1 cellular context compared by ENCODE assay signal in genomic region chr16:20385844-20386832, GRCh38.
TF ChIP-seq lines count a peak whose summit lies in the region.

No MANE protein-coding gene starts in this region.

TF ChIP-seq in HepG2, 621 proteins besides CTCF, POLR2A, EP300 and RAD21 (continued from another document and continues in another):
- TF ChIP-seq, protein P1, sequence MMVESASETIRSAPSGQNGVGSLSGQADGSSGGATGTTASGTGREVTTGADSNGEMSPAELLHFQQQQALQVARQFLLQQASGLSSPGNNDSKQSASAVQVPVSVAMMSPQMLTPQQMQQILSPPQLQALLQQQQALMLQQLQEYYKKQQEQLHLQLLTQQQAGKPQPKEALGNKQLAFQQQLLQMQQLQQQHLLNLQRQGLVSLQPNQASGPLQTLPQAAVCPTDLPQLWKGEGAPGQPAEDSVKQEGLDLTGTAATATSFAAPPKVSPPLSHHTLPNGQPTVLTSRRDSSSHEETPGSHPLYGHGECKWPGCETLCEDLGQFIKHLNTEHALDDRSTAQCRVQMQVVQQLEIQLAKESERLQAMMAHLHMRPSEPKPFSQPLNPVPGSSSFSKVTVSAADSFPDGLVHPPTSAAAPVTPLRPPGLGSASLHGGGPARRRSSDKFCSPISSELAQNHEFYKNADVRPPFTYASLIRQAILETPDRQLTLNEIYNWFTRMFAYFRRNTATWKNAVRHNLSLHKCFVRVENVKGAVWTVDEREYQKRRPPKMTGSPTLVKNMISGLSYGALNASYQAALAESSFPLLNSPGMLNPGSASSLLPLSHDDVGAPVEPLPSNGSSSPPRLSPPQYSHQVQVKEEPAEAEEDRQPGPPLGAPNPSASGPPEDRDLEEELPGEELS (CRISPR knock-in tag; IDR thresholded peaks at IDR 0.05): peak; percentile 33; the same call in 1 of the 2 replicates
- TF ChIP-seq ZNF776 (CRISPR knock-in tag; IDR thresholded peaks at IDR 0.05): peak; percentile 94
- TF ChIP-seq, protein P2, sequence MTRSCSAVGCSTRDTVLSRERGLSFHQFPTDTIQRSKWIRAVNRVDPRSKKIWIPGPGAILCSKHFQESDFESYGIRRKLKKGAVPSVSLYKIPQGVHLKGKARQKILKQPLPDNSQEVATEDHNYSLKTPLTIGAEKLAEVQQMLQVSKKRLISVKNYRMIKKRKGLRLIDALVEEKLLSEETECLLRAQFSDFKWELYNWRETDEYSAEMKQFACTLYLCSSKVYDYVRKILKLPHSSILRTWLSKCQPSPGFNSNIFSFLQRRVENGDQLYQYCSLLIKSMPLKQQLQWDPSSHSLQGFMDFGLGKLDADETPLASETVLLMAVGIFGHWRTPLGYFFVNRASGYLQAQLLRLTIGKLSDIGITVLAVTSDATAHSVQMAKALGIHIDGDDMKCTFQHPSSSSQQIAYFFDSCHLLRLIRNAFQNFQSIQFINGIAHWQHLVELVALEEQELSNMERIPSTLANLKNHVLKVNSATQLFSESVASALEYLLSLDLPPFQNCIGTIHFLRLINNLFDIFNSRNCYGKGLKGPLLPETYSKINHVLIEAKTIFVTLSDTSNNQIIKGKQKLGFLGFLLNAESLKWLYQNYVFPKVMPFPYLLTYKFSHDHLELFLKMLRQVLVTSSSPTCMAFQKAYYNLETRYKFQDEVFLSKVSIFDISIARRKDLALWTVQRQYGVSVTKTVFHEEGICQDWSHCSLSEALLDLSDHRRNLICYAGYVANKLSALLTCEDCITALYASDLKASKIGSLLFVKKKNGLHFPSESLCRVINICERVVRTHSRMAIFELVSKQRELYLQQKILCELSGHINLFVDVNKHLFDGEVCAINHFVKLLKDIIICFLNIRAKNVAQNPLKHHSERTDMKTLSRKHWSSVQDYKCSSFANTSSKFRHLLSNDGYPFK (CRISPR knock-in tag; IDR thresholded peaks at IDR 0.05; ENCODE audit: borderline replicate concordance): peak; percentile 68; the same call in 1 of the 2 replicates
- TF ChIP-seq, protein P3, sequence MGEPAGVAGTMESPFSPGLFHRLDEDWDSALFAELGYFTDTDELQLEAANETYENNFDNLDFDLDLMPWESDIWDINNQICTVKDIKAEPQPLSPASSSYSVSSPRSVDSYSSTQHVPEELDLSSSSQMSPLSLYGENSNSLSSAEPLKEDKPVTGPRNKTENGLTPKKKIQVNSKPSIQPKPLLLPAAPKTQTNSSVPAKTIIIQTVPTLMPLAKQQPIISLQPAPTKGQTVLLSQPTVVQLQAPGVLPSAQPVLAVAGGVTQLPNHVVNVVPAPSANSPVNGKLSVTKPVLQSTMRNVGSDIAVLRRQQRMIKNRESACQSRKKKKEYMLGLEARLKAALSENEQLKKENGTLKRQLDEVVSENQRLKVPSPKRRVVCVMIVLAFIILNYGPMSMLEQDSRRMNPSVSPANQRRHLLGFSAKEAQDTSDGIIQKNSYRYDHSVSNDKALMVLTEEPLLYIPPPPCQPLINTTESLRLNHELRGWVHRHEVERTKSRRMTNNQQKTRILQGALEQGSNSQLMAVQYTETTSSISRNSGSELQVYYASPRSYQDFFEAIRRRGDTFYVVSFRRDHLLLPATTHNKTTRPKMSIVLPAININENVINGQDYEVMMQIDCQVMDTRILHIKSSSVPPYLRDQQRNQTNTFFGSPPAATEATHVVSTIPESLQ (CRISPR knock-in tag; conservative IDR thresholded peaks at IDR 0.05): 0 out of 2 replicates have a peak, but pooled peaks have one; percentile 42
- TF ChIP-seq ZSCAN31 (CRISPR knock-in tag; IDR thresholded peaks at IDR 0.05; ENCODE audit: low read depth): no peak
- TF ChIP-seq KDM2A (CRISPR knock-in tag; IDR thresholded peaks at IDR 0.05; ENCODE audit: borderline replicate concordance, low read depth): peak; percentile 22; the same call in 1 of the 2 replicates
- peak; percentile 57; the same call in 1 of the 2 replicates for TF ChIP-seq YEATS4 (CRISPR knock-in tag; IDR thresholded peaks at IDR 0.05; ENCODE audit: borderline replicate concordance)
- TF ChIP-seq, protein P4, sequence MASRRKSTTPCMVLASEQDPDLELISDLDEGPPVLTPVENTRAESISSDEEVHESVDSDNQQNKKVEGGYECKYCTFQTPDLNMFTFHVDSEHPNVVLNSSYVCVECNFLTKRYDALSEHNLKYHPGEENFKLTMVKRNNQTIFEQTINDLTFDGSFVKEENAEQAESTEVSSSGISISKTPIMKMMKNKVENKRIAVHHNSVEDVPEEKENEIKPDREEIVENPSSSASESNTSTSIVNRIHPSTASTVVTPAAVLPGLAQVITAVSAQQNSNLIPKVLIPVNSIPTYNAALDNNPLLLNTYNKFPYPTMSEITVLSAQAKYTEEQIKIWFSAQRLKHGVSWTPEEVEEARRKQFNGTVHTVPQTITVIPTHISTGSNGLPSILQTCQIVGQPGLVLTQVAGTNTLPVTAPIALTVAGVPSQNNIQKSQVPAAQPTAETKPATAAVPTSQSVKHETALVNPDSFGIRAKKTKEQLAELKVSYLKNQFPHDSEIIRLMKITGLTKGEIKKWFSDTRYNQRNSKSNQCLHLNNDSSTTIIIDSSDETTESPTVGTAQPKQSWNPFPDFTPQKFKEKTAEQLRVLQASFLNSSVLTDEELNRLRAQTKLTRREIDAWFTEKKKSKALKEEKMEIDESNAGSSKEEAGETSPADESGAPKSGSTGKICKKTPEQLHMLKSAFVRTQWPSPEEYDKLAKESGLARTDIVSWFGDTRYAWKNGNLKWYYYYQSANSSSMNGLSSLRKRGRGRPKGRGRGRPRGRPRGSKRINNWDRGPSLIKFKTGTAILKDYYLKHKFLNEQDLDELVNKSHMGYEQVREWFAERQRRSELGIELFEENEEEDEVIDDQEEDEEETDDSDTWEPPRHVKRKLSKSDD (CRISPR knock-in tag; IDR thresholded peaks at IDR 0.05; ENCODE audit: low read depth): 0 out of 2 replicates have a peak, but pooled peaks have one; percentile 46
- TF ChIP-seq, protein P5, sequence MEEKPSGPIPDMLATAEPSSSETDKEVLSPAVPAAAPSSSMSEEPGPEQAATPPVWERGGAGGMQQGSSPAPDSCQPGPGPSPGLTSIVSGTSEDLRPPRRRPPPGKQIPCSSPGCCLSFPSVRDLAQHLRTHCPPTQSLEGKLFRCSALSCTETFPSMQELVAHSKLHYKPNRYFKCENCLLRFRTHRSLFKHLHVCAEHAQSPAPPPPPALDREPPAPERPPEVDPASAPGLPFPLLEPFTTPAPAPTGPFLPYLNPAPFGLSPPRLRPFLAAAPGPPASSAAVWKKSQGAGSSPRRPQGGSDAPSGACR (CRISPR knock-in tag; IDR thresholded peaks at IDR 0.05): peak; percentile 91
- TF ChIP-seq ZIK1 (CRISPR knock-in tag; IDR thresholded peaks at IDR 0.05; ENCODE audit: borderline replicate concordance, low read depth): 0 out of 2 replicates have a peak, but pooled peaks have one; percentile 51
- TF ChIP-seq ZNF784 (CRISPR knock-in tag; IDR thresholded peaks at IDR 0.05; ENCODE audit: borderline replicate concordance): 0 out of 2 replicates have a peak, but pooled peaks have one; percentile 63
- peak; percentile 87; the same call in 1 of the 2 replicates for TF ChIP-seq ZNF598 (CRISPR knock-in tag; IDR thresholded peaks at IDR 0.05; ENCODE audit: borderline replicate concordance)
- TF ChIP-seq KLF16 (CRISPR knock-in tag; IDR thresholded peaks at IDR 0.05): 0 out of 4 replicates have a peak, but pooled peaks of 1 of the 2 experiments have one; percentile 43
- TF ChIP-seq NR2F1 (CRISPR knock-in tag; IDR thresholded peaks at IDR 0.05): peak; percentile 57 to 82; a peak in 3 of 4 replicates
- TF ChIP-seq ZNF589 (CRISPR knock-in tag; conservative IDR thresholded peaks at IDR 0.05): no peak
- no peak for TF ChIP-seq ZNF615 (CRISPR knock-in tag; IDR thresholded peaks at IDR 0.05; ENCODE audit: borderline replicate concordance)
- peak; percentile 33; the same call in 1 of the 2 replicates for TF ChIP-seq ZNF263 (CRISPR knock-in tag; IDR thresholded peaks at IDR 0.05)
- TF ChIP-seq FOXO4 (CRISPR knock-in tag; conservative IDR thresholded peaks at IDR 0.05): 0 out of 2 replicates have a peak, but pooled peaks have one; percentile 81
- 0 out of 2 replicates have a peak, but pooled peaks have one; percentile 16 for TF ChIP-seq ZNF543 (CRISPR knock-in tag; IDR thresholded peaks at IDR 0.05)
- no peak for TF ChIP-seq ZNF7 (CRISPR knock-in tag; IDR thresholded peaks at IDR 0.05)
- peak; percentile 60; the same call in 1 of the 2 replicates for TF ChIP-seq IRF2 (CRISPR knock-in tag; IDR thresholded peaks at IDR 0.05)
- peak; percentile 88 for TF ChIP-seq ZMYM4 (CRISPR knock-in tag; IDR thresholded peaks at IDR 0.05)
- TF ChIP-seq MAF1 (CRISPR knock-in tag; IDR thresholded peaks at IDR 0.05; ENCODE audit: borderline replicate concordance): peak; percentile 69; the same call in 1 of the 2 replicates
- no peak for TF ChIP-seq WIZ (CRISPR knock-in tag; IDR thresholded peaks at IDR 0.05)
- 0 out of 2 replicates have a peak, but pooled peaks have one; percentile 22 for TF ChIP-seq ZNF160 (CRISPR knock-in tag; IDR thresholded peaks at IDR 0.05)
- peak; percentile 78; the same call in 1 of the 2 replicates for TF ChIP-seq ZNF235 (CRISPR knock-in tag; IDR thresholded peaks at IDR 0.05; ENCODE audit: borderline replicate concordance)
- peak; percentile 65; the same call in 1 of the 2 replicates for TF ChIP-seq NCOA1 (CRISPR knock-in tag; IDR thresholded peaks at IDR 0.05)
- TF ChIP-seq SNAPC4 (CRISPR knock-in tag; IDR thresholded peaks at IDR 0.05): peak; percentile 91
- no peak for TF ChIP-seq ZKSCAN8 (CRISPR knock-in tag; IDR thresholded peaks at IDR 0.05; ENCODE audit: borderline replicate concordance)
- TF ChIP-seq HES4 (CRISPR knock-in tag; IDR thresholded peaks at IDR 0.05; ENCODE audit: borderline replicate concordance): peak; percentile 60
- peak; percentile 88; the same call in 1 of the 2 replicates for TF ChIP-seq ZNF224 (CRISPR knock-in tag; IDR thresholded peaks at IDR 0.05)
- peak; percentile 78 for TF ChIP-seq GATAD2A (CRISPR knock-in tag; IDR thresholded peaks at IDR 0.05)
- TF ChIP-seq NR2F2 (IDR thresholded peaks at IDR 0.05; ENCODE audit: borderline replicate concordance, low read depth): peak; percentile 86
- TF ChIP-seq ZNF275 (CRISPR knock-in tag; IDR thresholded peaks at IDR 0.05; ENCODE audit: borderline replicate concordance): peak; percentile 39; the same call in 1 of the 2 replicates
- peak; percentile 37; the same call in 1 of the 2 replicates for TF ChIP-seq ARNT2 (CRISPR knock-in tag; IDR thresholded peaks at IDR 0.05; ENCODE audit: low read depth)
- TF ChIP-seq, protein P6, sequence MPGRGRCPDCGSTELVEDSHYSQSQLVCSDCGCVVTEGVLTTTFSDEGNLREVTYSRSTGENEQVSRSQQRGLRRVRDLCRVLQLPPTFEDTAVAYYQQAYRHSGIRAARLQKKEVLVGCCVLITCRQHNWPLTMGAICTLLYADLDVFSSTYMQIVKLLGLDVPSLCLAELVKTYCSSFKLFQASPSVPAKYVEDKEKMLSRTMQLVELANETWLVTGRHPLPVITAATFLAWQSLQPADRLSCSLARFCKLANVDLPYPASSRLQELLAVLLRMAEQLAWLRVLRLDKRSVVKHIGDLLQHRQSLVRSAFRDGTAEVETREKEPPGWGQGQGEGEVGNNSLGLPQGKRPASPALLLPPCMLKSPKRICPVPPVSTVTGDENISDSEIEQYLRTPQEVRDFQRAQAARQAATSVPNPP (CRISPR knock-in tag; IDR thresholded peaks at IDR 0.05): 0 out of 2 replicates have a peak, but pooled peaks have one; percentile 18
